ENCODE assay signal across 8 cellular contexts in the genomic region with DNA sequence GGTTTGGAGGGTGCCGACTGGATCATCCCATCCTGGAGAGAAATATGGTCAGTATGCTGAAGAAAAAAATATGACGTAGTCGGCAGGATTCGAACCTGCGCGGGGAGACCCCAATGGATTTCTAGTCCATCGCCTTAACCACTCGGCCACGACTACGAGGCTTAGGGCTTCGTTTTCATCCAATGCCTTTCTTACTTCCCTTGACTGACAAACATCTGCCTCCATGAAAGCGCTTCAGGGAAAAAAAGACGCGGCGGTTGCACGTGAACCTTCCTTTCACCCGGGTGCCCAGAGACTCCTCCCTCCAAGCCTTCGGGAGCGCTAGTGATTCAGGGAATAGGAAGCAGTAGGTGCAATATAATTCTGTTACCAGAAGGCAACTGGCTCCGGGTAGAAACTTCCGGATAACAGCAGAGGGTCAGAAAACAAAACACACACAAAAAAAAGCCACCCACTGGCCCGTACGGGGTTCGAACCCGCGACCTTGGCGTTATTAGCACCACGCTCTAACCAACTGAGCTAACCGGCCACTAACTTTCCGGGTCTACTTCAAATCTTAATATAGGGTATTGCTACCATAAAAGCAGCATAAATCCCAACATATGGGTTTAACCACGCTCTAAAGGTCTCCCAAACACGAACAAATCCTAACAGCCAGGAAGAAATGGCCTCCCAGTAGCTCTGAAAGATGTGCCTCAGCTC. TPM values are rescaled to one million over a fixed set of nuclear protein-coding genes. Genes with fewer than 3 reads are reported as not detected.
A peak's percentile ranks its signal among the peaks of the same experiment; 100 is the strongest.
DNase-seq lines count a peak whose midpoint lies in the region; ATAC-seq and TF ChIP-seq lines count a peak whose summit lies in the region.

No MANE protein-coding gene starts in this region.

- no peaks in the 10 kb centered on the region for H3K27me3 ChIP-seq in psoas muscle (ENCODE audit: insufficient read depth in 3 of 3, low read length in 2 of 3)

- intact Hi-C loops in psoas muscle (cut with DNase I), result loop anchor here (2.0 to 5.0 kb wide), 3 partner anchors 20 to 89 kb away; a partner anchor contains a TSS

- no peaks in the 10 kb centered on the region for H3K9me3 ChIP-seq in psoas muscle

- peak overlapping the region; percentile 78 for H3K27ac ChIP-seq in psoas muscle

- in situ Hi-C loops in astrocyte of the cerebellum (cut with HindIII; ENCODE audit: low sequenced_read_pairs), result no loop called here

- peak; percentile 94 for DNase-seq in A172 (ENCODE audit: low spot score)
- peak; percentile 42 for DNase-seq in GM19238 (ENCODE audit: insufficient read length, low spot score)
- peak; percentile 79 for DNase-seq in astrocyte of the cerebellum (ENCODE audit: low read depth)
- peak; percentile 76 for DNase-seq in hepatic stellate cell (ENCODE audit: low spot score)
- peak; percentile 64 to 82 for DNase-seq in psoas muscle
- DNase-seq in SHP77 (lab: John Stamatoyannopoulos, UW), result no peak

- TF ChIP-seq CTCF in astrocyte of the cerebellum (IDR thresholded peaks at IDR 0.05; ENCODE audit: low read depth, low read length, missing control alignments) (no peak), psoas muscle (IDR thresholded peaks at IDR 0.05) (no peak)

- peak overlapping the region; percentile 42 for H3K4me3 ChIP-seq in astrocyte of the cerebellum (ENCODE audit: low read depth, low read length)
- H3K4me3 ChIP-seq in psoas muscle, result peak overlapping the region; percentile 55

- WGBS in psoas muscle, 3 donors, result 5 to 9% (median 8%) methylated on average over 32 of the region's 32 CpGs

- ATAC-seq in psoas muscle, result peak; percentile 5 to 35 (median 22)
- ATAC-seq in GM21825 (IDR thresholded peaks at IDR 0.05; ENCODE audit: unreplicated experiment), result no peak

- H3K36me3 ChIP-seq in psoas muscle (ENCODE audit: insufficient read depth in 1 of 2, low read depth in 1 of 2), result peaks cover 10 to 45% of the 10 kb centered on the region in 2 donors

- peaks cover 15% of the 10 kb centered on the region for H3K4me1 ChIP-seq in psoas muscle

TF ChIP-seq in PFSK-1, 5 proteins besides CTCF, POLR2A, EP300 and RAD21:
- TF ChIP-seq, protein P1, sequence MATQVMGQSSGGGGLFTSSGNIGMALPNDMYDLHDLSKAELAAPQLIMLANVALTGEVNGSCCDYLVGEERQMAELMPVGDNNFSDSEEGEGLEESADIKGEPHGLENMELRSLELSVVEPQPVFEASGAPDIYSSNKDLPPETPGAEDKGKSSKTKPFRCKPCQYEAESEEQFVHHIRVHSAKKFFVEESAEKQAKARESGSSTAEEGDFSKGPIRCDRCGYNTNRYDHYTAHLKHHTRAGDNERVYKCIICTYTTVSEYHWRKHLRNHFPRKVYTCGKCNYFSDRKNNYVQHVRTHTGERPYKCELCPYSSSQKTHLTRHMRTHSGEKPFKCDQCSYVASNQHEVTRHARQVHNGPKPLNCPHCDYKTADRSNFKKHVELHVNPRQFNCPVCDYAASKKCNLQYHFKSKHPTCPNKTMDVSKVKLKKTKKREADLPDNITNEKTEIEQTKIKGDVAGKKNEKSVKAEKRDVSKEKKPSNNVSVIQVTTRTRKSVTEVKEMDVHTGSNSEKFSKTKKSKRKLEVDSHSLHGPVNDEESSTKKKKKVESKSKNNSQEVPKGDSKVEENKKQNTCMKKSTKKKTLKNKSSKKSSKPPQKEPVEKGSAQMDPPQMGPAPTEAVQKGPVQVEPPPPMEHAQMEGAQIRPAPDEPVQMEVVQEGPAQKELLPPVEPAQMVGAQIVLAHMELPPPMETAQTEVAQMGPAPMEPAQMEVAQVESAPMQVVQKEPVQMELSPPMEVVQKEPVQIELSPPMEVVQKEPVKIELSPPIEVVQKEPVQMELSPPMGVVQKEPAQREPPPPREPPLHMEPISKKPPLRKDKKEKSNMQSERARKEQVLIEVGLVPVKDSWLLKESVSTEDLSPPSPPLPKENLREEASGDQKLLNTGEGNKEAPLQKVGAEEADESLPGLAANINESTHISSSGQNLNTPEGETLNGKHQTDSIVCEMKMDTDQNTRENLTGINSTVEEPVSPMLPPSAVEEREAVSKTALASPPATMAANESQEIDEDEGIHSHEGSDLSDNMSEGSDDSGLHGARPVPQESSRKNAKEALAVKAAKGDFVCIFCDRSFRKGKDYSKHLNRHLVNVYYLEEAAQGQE (IDR thresholded peaks at IDR 0.05; ENCODE audit: insufficient read depth in 1 of 2, low read depth in 2 of 2, low read length in 2 of 2), result peak; percentile 5 to 37; a peak in 1 of 4 replicates
- TF ChIP-seq TAF1 (IDR thresholded peaks at IDR 0.05; ENCODE audit: borderline replicate concordance, insufficient read depth, low read length) (peak; percentile 34; the same call in 1 of the 2 replicates), FOXP2 (optimal IDR thresholded peaks at IDR 0.05; ENCODE audit: borderline replicate concordance, extremely low read depth, extremely low read length, insufficient read depth) (no peak), SIN3A (IDR thresholded peaks at IDR 0.05; ENCODE audit: borderline replicate concordance, insufficient read depth, low read length) (0 out of 2 replicates have a peak, but pooled peaks have one; percentile 57), POLR2AphosphoS5 (IDR thresholded peaks at IDR 0.05; ENCODE audit: low read depth, low read length) (peak; percentile 94)

RNA-seq across cellular contexts. Expression of a gene that starts 16.3 kb away (rescaled TPM):
- total RNA-seq in A172 (2014; rRNA removed; shearing (Covaris generic)), result 110 and 114 TPM in 2 replicates
- 104 TPM for polyA plus RNA-seq in PFSK-1 (2012; ENCODE audit: insufficient read length, low read depth)
- 1 to 10 TPM in 1 of 4 donors, not detected in 3; 1.1 TPM for total RNA-seq in psoas muscle
- under 1 TPM in 1 of 3 donors, not detected in 2; 0.39 TPM for polyA plus RNA-seq in psoas muscle

RNA-seq across cellular contexts. Expression of a gene that starts 21.2 kb away (rescaled TPM):
- total RNA-seq in A172 (2014; rRNA removed; shearing (Covaris generic)), result 3.2 and 7.7 TPM in 2 replicates
- polyA plus RNA-seq in PFSK-1 (2012; ENCODE audit: insufficient read length, low read depth), result 24.1 TPM
- total RNA-seq in psoas muscle, result 10 to 100 TPM; 11.0 to 19.6 (median 13.7) TPM
- polyA plus RNA-seq in psoas muscle, result 1 to 10 TPM; 2.7 to 6.3 (median 4.6) TPM

RNA-seq across cellular contexts. Expression of a gene that starts 22.4 kb away (rescaled TPM):
- 28.0 and 29.3 TPM in 2 replicates for total RNA-seq in A172 (2014; rRNA removed; shearing (Covaris generic))
- 74.9 TPM for polyA plus RNA-seq in PFSK-1 (2012; ENCODE audit: insufficient read length, low read depth)
- 10 to 100 TPM; 10.7 to 15.6 (median 13.3) TPM for total RNA-seq in psoas muscle
- polyA plus RNA-seq in psoas muscle, result 10 to 100 TPM in 1 of 3 donors, 1 to 10 TPM in 2; 4.9 to 10.0 (median 7.5) TPM

RNA-seq across cellular contexts. Expression of a gene that starts 36.7 kb away (rescaled TPM):
- 8.8 and 10.9 TPM in 2 replicates for total RNA-seq in A172 (2014; rRNA removed; shearing (Covaris generic))
- polyA plus RNA-seq in PFSK-1 (2012; ENCODE audit: insufficient read length, low read depth), result 10.6 TPM
- 10 to 100 TPM in 1 of 4 donors, 1 to 10 TPM in 3; 8.8 to 11.2 (median 9.7) TPM for total RNA-seq in psoas muscle
- polyA plus RNA-seq in psoas muscle, result 10 to 100 TPM; 12.2 to 19.3 (median 13.7) TPM

RNA-seq across cellular contexts. Expression of a gene that starts 50.5 kb away (rescaled TPM):
- 35.8 and 39.3 TPM in 2 replicates for total RNA-seq in A172 (2014; rRNA removed; shearing (Covaris generic))
- polyA plus RNA-seq in PFSK-1 (2012; ENCODE audit: insufficient read length, low read depth), result 8.8 TPM
- total RNA-seq in psoas muscle, result 1 to 10 TPM; 1.2 to 4.7 (median 2.9) TPM
- 1 to 10 TPM; 1.5 to 1.9 (median 1.8) TPM for polyA plus RNA-seq in psoas muscle

Comparison
In these comparisons a context has a peak if more than half of its experiments do, and no peak if none do; other contexts are left out.
1. DNase-seq: peak in A172 (single experiment), GM19238 (single experiment), astrocyte of the cerebellum (single experiment), hepatic stellate cell (single experiment) and psoas muscle (2 of 2); none in SHP77 (0 of 2).
2. RNA of a gene that starts 16.3 kb away (total RNA-seq): 110 to 114 TPM in A172; 1.1 TPM in psoas muscle; every median in the first group is over 10 times any median in the second.